15 cellular contexts compared by ENCODE assay signal in the genomic region with DNA sequence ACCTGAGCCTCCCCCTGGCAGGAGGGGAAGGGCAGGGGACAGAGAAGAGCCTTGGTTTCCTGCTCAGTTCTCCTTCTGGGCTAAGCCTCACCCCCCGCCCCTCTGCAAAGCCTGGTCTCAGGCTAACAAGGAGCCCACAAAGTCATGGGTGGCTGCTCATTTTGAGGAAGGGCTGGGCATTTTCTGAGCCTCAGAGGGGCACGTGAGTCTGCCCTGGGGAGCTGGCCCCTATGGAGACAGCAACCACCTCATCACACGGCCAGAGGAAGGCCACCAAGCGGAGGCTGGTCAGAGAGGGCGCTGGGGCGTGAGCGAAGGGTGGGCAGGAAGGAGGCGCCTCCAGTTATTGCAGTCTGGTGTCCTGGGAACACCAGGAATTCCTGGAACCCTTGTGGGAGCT. TPM values are rescaled to one million over a fixed set of nuclear protein-coding genes. Genes with fewer than 3 reads are reported as not detected.
A peak's percentile ranks its signal among the peaks of the same experiment; 100 is the strongest.
DNase-seq lines count a peak whose midpoint lies in the region; ATAC-seq, FAIRE-seq and TF ChIP-seq lines count a peak whose summit lies in the region.
"Had no signal": no experiment of that assay in that cellular context is flagged by ENCODE, and none has a peak within 500 bp of the region (broad histone marks: within the 10 kb centered on the region; RNA-seq: fewer than 3 reads in every experiment).

No MANE protein-coding gene starts in this region.

- H3K27me3 ChIP-seq in sigmoid colon (no peaks in the 10 kb centered on the region), upper lobe of left lung (no peaks in the 10 kb centered on the region)
- no peaks in the 10 kb centered on the region for H3K27me3 ChIP-seq in CD8-positive, alpha-beta T cell (ENCODE audit: insufficient read depth, low read length)
- H3K27me3 ChIP-seq: left lung, testis had no signal

- H3K4me1 ChIP-seq in kidney (ENCODE audit: control insufficient read depth in 1 of 2, insufficient read depth in 1 of 2, low read depth in 1 of 2, low read length in 2 of 2) (no peaks in the 10 kb centered on the region), sigmoid colon (peaks cover 0 to 46% (median 40%) of the 10 kb centered on the region in 4 donors), upper lobe of left lung (peaks cover 2 to 14% (median 11%) of the 10 kb centered on the region in 4 donors)
- no peaks in the 10 kb centered on the region for H3K4me1 ChIP-seq in CD8-positive, alpha-beta T cell (ENCODE audit: insufficient read depth, low read length)

- H3K36me3 ChIP-seq in kidney (ENCODE audit: control insufficient read depth in 1 of 2, insufficient read depth in 2 of 2, low read length in 2 of 2) (peaks cover 0 to 4% of the 10 kb centered on the region in 2 donors), sigmoid colon (peaks cover 0 to 18% (median 3%) of the 10 kb centered on the region in 4 donors), upper lobe of left lung (peaks cover 0 to 27% (median 5%) of the 10 kb centered on the region in 4 donors)
- no peaks in the 10 kb centered on the region for H3K36me3 ChIP-seq in CD8-positive, alpha-beta T cell (ENCODE audit: insufficient read depth, low read length)

- no peak overlapping the region for H3K9ac ChIP-seq in kidney (ENCODE audit: low read length in 2 of 2)

- POLR2A ChIA-PET in CD8-positive, alpha-beta T cell (lab: Charles Lee), result interaction anchor here (1.2 kb wide), 1 partner anchor 18 kb away, joined by 3 read pairs; the partner anchor contains the start of gene ABTB1

- no peak for FAIRE-seq in kidney (lab: Jason Lieb, UNC)
- FAIRE-seq: endothelial cell of umbilical vein had no signal

- intact Hi-C loops in kidney (cut with DNase I), result no loop called here
- intact Hi-C loops in sigmoid colon (cut with DNase I), result loop anchor here (2.0 kb wide), 1 partner anchor 35 kb away; no protein-coding TSS in a partner anchor
- intact Hi-C loops in CD8-positive, alpha-beta T cell (cut with DNase I, micrococcal nuclease), result no loop called here

- TF ChIP-seq POLR2A in GM15510 (IDR thresholded peaks at IDR 0.05; ENCODE audit: borderline replicate concordance, extremely low read depth, insufficient read length) (peak; percentile 20), sigmoid colon (IDR thresholded peaks at IDR 0.05) (no peak), upper lobe of left lung (IDR thresholded peaks at IDR 0.05) (no peak)

- H3K4me3 ChIP-seq in kidney (ENCODE audit: low read length in 2 of 2) (no peak overlapping the region), sigmoid colon (no peak overlapping the region), upper lobe of left lung (no peak overlapping the region)
- H3K4me3 ChIP-seq in CD8-positive, alpha-beta T cell (ENCODE audit: low read depth, low read length), result no peak overlapping the region
- H3K4me3 ChIP-seq: left lung, testis had no signal

- DNase-seq in kidney (peak; percentile 57), sigmoid colon (no peak), upper lobe of left lung (no peak)
- DNase-seq in CD8-positive, alpha-beta T cell, result no peak
- DNase-seq: GOT3, nucleus accumbens had no signal

- ATAC-seq in upper lobe of left lung (ENCODE audit: low FRiP score in 2 of 2) (no peak), GM21529 (IDR thresholded peaks at IDR 0.05; ENCODE audit: unreplicated experiment) (no peak), GM21723 (IDR thresholded peaks at IDR 0.05; ENCODE audit: unreplicated experiment) (no peak)
- ATAC-seq in CD8-positive, alpha-beta T cell, result no peak

- H3K4me3 Mint-ChIP-seq in CD8-positive, alpha-beta T cell, result no peak overlapping the region
- H3K4me3 Mint-ChIP-seq: central memory CD8-positive, alpha-beta T cell had no signal

- H3K9me3 ChIP-seq in kidney (ENCODE audit: control insufficient read depth in 1 of 2, low read length in 2 of 2), result no peaks in the 10 kb centered on the region
- no peaks in the 10 kb centered on the region for H3K9me3 ChIP-seq in sigmoid colon
- no peaks in the 10 kb centered on the region for H3K9me3 ChIP-seq in upper lobe of left lung
- H3K9me3 ChIP-seq in CD8-positive, alpha-beta T cell (ENCODE audit: low read length), result no peaks in the 10 kb centered on the region
- H3K9me3 ChIP-seq: left lung, testis had no signal

- H3K4me1 Mint-ChIP-seq in CD8-positive, alpha-beta T cell (ENCODE audit: low read depth), result no peaks in the 10 kb centered on the region
- H3K4me1 Mint-ChIP-seq: central memory CD8-positive, alpha-beta T cell had no signal

- no peaks in the 10 kb centered on the region for H3K36me3 Mint-ChIP-seq in CD8-positive, alpha-beta T cell
- H3K36me3 Mint-ChIP-seq: activated naive CD4-positive, alpha-beta T cell treated with anti-CD3 and anti-CD28 coated beads, Interleukin-2, amount 50 U/mL, for 72 hours had no signal

- H3K27me3 Mint-ChIP-seq in CD8-positive, alpha-beta T cell (ENCODE audit: low read depth), result no peaks in the 10 kb centered on the region

- H3K27ac ChIP-seq in VCaP, result peak overlapping the region; percentile 15; the same call in 1 of the 2 replicates
- no peak overlapping the region for H3K27ac ChIP-seq in kidney (ENCODE audit: low read depth in 2 of 2, low read length in 2 of 2)
- H3K27ac ChIP-seq in sigmoid colon, result peak overlapping the region; percentile 74 to 86 (median 82)
- H3K27ac ChIP-seq in upper lobe of left lung, result peak overlapping the region in 2 of 4 donors; percentile 49 to 59
- no peak overlapping the region for H3K27ac ChIP-seq in CD8-positive, alpha-beta T cell (ENCODE audit: low read depth, low read length)

- TF ChIP-seq CTCF in VCaP (conservative IDR thresholded peaks at IDR 0.05) (no peak), kidney (IDR thresholded peaks at IDR 0.05; ENCODE audit: borderline replicate concordance, extremely low read depth, insufficient read depth) (no peak), sigmoid colon (IDR thresholded peaks at IDR 0.05) (no peak), upper lobe of left lung (IDR thresholded peaks at IDR 0.05) (no peak)
- TF ChIP-seq CTCF in CD8-positive, alpha-beta T cell (IDR thresholded peaks at IDR 0.05), result no peak

- CTCF ChIA-PET in CD8-positive, alpha-beta T cell (lab: Charles Lee), result interaction anchor here (1.6 kb wide), 1 partner anchor 40 kb away, joined by 6 read pairs; no protein-coding TSS in a partner anchor

- no peaks in the 10 kb centered on the region for H3K9me3 Mint-ChIP-seq in CD8-positive, alpha-beta T cell
- H3K9me3 Mint-ChIP-seq: activated naive CD4-positive, alpha-beta T cell treated with anti-CD3 and anti-CD28 coated beads, Interleukin-2, amount 50 U/mL, for 72 hours; central memory CD8-positive, alpha-beta T cell had no signal

- TF ChIP-seq EP300 in sigmoid colon (IDR thresholded peaks at IDR 0.05), result no peak
- TF ChIP-seq EP300 in upper lobe of left lung (IDR thresholded peaks at IDR 0.05), result no peak

- WGBS in sigmoid colon, 2 donors, result 80 to 92% methylated on average over 8 of the region's 8 CpGs
- WGBS in upper lobe of left lung, 2 donors, result 91 to 93% methylated on average over 6 to 8 of the region's 8 CpGs

- H3K27ac Mint-ChIP-seq in CD8-positive, alpha-beta T cell, result no peak overlapping the region
- H3K27ac Mint-ChIP-seq: activated naive CD4-positive, alpha-beta T cell treated with anti-CD3 and anti-CD28 coated beads, Interleukin-2, amount 50 U/mL, for 72 hours had no signal

RNA-seq across cellular contexts. Expression of gene ABTB1, which starts 18.7 kb away (rescaled TPM):
- total RNA-seq in kidney (29.2 TPM), sigmoid colon (10 to 100 TPM; 33.5 to 75.3 (median 49.1) TPM), upper lobe of left lung (100 to 1,000 TPM in 2 of 6 donors, 10 to 100 TPM in 4; 28.0 to 262 (median 65.8) TPM)
- polyA plus RNA-seq in kidney (ENCODE audit: insufficient read depth, low read depth, low replicate concordance) (43.2 TPM), sigmoid colon (10 to 100 TPM; 18.0 to 36.5 (median 24.6) TPM)
- 10 to 100 TPM; 86.0 to 88.1 TPM for total RNA-seq in CD8-positive, alpha-beta T cell

Comparison
In these comparisons a context has a peak if more than half of its experiments do, and no peak if none do; other contexts are left out.
1. H3K27ac ChIP-seq: peak in VCaP (single experiment) and sigmoid colon (4 of 4); none in kidney (0 of 2) and CD8-positive, alpha-beta T cell (single experiment).